36 cellular contexts compared by ENCODE assay signal in genomic region chr6:11534561-11534960, GRCh38.
"Had no signal": no experiment of that assay in that cellular context is flagged by ENCODE, and none has a peak within 500 bp of the region (broad histone marks: within the 10 kb centered on the region; RNA-seq: fewer than 3 reads in every experiment).

No MANE protein-coding gene starts in this region.

- H3K36me3 Mint-ChIP-seq: activated naive CD4-positive, alpha-beta T cell treated with anti-CD3 and anti-CD28 coated beads, Interleukin-2, amount 50 U/mL, for 72 hours; WTC11 had no signal

- ATAC-seq: activated CD4-positive, alpha-beta T cell treated with anti-CD3 and anti-CD28 coated beads for 36 hours; activated CD4-positive, CD25-positive, alpha-beta regulatory T cell treated with anti-CD3 and anti-CD28 coated beads, Interleukin-2, amount 50 U/mL, for 24 hours; activated CD8-positive, alpha-beta T cell treated with anti-CD3 and anti-CD28 coated beads, Interleukin-2, amount 10 ng/mL, durations not matched to agents 7 days and 5 days; activated naive CD4-positive, alpha-beta T cell treated with anti-CD3 and anti-CD28 coated beads, Interleukin-2, amount 50 U/mL, for 72 hours; activated T-cell treated with anti-CD3 and anti-CD28 coated beads, Interleukin-2, amount 50 U/mL, for 4 hours; body of pancreas; PC-3; WTC11 had no signal

- H3K4me3 ChIP-seq: adrenal gland, body of pancreas, breast epithelium, Peyer's patch, SJSA1 had no signal

- H3K9me3 Mint-ChIP-seq: activated CD4-positive, alpha-beta T cell treated with anti-CD3 and anti-CD28 coated beads, Interleukin-2, amount 10 ng/mL, durations not matched to agents 7 days and 5 days; activated naive CD4-positive, alpha-beta T cell treated with anti-CD3 and anti-CD28 coated beads for 36 hours; activated naive CD4-positive, alpha-beta T cell treated with anti-CD3 and anti-CD28 coated beads, Interleukin-2, amount 50 U/mL, for 72 hours; activated T-cell treated with anti-CD3 and anti-CD28 coated beads, Interleukin-2, amount 50 U/mL, for 4 hours; activated T-helper 1 cell treated with anti-CD3 and anti-CD28 coated beads, Interleukin-12 subunit alpha, Interleukin-12 subunit beta, Interleukin-2, Interleukin-4 antibody, amounts not matched to agents 30 ng/mL and 10 ng/mL and 1 ng/mL, durations not matched to agents 14 hours and 24 hours and 36 hours; T-helper 1 cell treated with Interleukin-12 subunit alpha and Interleukin-12 subunit beta and Interleukin-4 antibody, amounts not matched to agents 30 μg/mL and 1 μg/mL, for 36 hours; T-helper 2 cell treated with Interferon-gamma antibody and Interleukin-4, amounts not matched to agents 5 μg/mL and 100 μg/mL, for 36 hours; WTC11 had no signal

- H3K4me1 ChIP-seq: breast epithelium had no signal

- H3K9ac ChIP-seq: KMS-11, SK-N-SH had no signal

- H3K36me3 ChIP-seq: adrenal gland, breast epithelium, Peyer's patch, SJSA1 had no signal

- H3K9me3 ChIP-seq: adrenal gland, body of pancreas, breast epithelium, Peyer's patch, SJSA1, SK-N-SH had no signal

- FAIRE-seq: astrocyte, TTC549 had no signal

- H3K27me3 ChIP-seq: adrenal gland, body of pancreas, breast epithelium, Peyer's patch had no signal

- DNase-seq: activated CD4-positive, alpha-beta T cell treated with anti-CD3 and anti-CD28 coated beads for 36 hours; activated CD4-positive, alpha-beta T cell treated with anti-CD3 and anti-CD28 coated beads, Interleukin-2, amount 10 ng/mL, durations not matched to agents 7 days and 5 days; activated CD4-positive, alpha-beta T cell treated with anti-CD3 and anti-CD28 coated beads, Interleukin-2, amount 50 U/mL, for 48 hours; activated CD8-positive, alpha-beta T cell treated with anti-CD3 and anti-CD28 coated beads, Interleukin-2, amount 10 ng/mL, durations not matched to agents 7 days and 5 days; activated gamma-delta T cell treated with Interleukin-2 at 50 U/mL for 16 hours; activated naive CD4-positive, alpha-beta T cell treated with anti-CD3 and anti-CD28 coated beads for 36 hours; activated T-cell treated with anti-CD3 and anti-CD28 coated beads for 4 hours; activated T-cell treated with anti-CD3 and anti-CD28 coated beads, Interleukin-2, amount 50 U/mL, for 4 hours; adrenal gland; body of pancreas; MM.1S; MV-4-11; NCI-H1092; NCI-H1436 treated with DMSO at 0.1 percent for 48 hours; NCI-H1694 treated with DMSO at 0.1 percent for 48 hours; NCI-H2029; NCI-H510A; NCI-H526; NCI-H748 treated with DMSO at 0.1 percent for 48 hours; NK-92 treated with Interleukin-12 subunit alpha and Interleukin-12 subunit beta, amount 100 ng/mL, for 24 hours; PC-3; Peyer's patch; RPMI8226; SHP77 treated with DMSO at 0.1 percent for 48 hours; SK-N-SH had no signal

- H3K27ac ChIP-seq: adrenal gland, body of pancreas, breast epithelium, KMS-11, Peyer's patch, SJSA1 had no signal

- H3K4me3 Mint-ChIP-seq: activated CD4-positive, alpha-beta T cell treated with anti-CD3 and anti-CD28 coated beads for 36 hours; activated CD4-positive, alpha-beta T cell treated with anti-CD3 and anti-CD28 coated beads, Interleukin-2, amount 10 ng/mL, durations not matched to agents 7 days and 5 days; activated CD8-positive, alpha-beta T cell treated with anti-CD3 and anti-CD28 coated beads, Interleukin-2, amount 10 ng/mL, durations not matched to agents 7 days and 5 days; activated naive CD4-positive, alpha-beta T cell treated with anti-CD3 and anti-CD28 coated beads for 36 hours; activated T-cell treated with anti-CD3 and anti-CD28 coated beads, Interleukin-2, amount 50 U/mL, for 4 hours; activated T-helper 1 cell treated with anti-CD3 and anti-CD28 coated beads, Interleukin-12 subunit alpha, Interleukin-12 subunit beta, Interleukin-2, Interleukin-4 antibody, amounts not matched to agents 30 ng/mL and 10 ng/mL and 1 ng/mL, durations not matched to agents 14 hours and 24 hours and 36 hours; T-helper 1 cell treated with Interleukin-12 subunit alpha and Interleukin-12 subunit beta and Interleukin-4 antibody, amounts not matched to agents 30 μg/mL and 1 μg/mL, for 36 hours; T-helper 2 cell treated with Interferon-gamma antibody and Interleukin-4, amounts not matched to agents 5 μg/mL and 100 μg/mL, for 36 hours; WTC11 had no signal

- H3K4me2 ChIP-seq: KMS-11, SK-N-SH had no signal

- H3K27ac Mint-ChIP-seq: activated CD4-positive, alpha-beta T cell treated with anti-CD3 and anti-CD28 coated beads for 36 hours; activated CD4-positive, alpha-beta T cell treated with anti-CD3 and anti-CD28 coated beads, Interleukin-2, amount 10 ng/mL, durations not matched to agents 7 days and 5 days; activated CD8-positive, alpha-beta T cell treated with anti-CD3 and anti-CD28 coated beads, Interleukin-2, amount 10 ng/mL, durations not matched to agents 7 days and 5 days; activated naive CD4-positive, alpha-beta T cell treated with anti-CD3 and anti-CD28 coated beads for 36 hours; activated naive CD4-positive, alpha-beta T cell treated with anti-CD3 and anti-CD28 coated beads, Interleukin-2, amount 50 U/mL, for 72 hours; activated T-helper 1 cell treated with anti-CD3 and anti-CD28 coated beads, Interleukin-12 subunit alpha, Interleukin-12 subunit beta, Interleukin-2, Interleukin-4 antibody, amounts not matched to agents 30 ng/mL and 10 ng/mL and 1 ng/mL, durations not matched to agents 14 hours and 24 hours and 36 hours; T-helper 1 cell treated with Interleukin-12 subunit alpha and Interleukin-12 subunit beta and Interleukin-4 antibody, amounts not matched to agents 30 μg/mL and 1 μg/mL, for 36 hours; T-helper 2 cell treated with Interferon-gamma antibody and Interleukin-4, amounts not matched to agents 5 μg/mL and 100 μg/mL, for 36 hours; WTC11 had no signal
